In genomic region chr10:101840741-101841453, GRCh38 we compare ENCODE assay signal across 8 cellular contexts. TPM values are rescaled to one million over a fixed set of nuclear protein-coding genes. Genes with fewer than 3 reads are reported as not detected.
DNase-seq lines count a peak whose midpoint lies in the region; ATAC-seq and TF ChIP-seq lines count a peak whose summit lies in the region.

No MANE protein-coding gene starts in this region.

- H3K27ac ChIP-seq in CD4-positive, CD25-positive, alpha-beta regulatory T cell (ENCODE audit: insufficient read depth, low read length, poor library complexity, severe bottlenecking): no peak overlapping the region
- no peak overlapping the region for H3K27ac ChIP-seq in OCI-LY1 (ENCODE audit: low read depth, low read length, poor library complexity, severe bottlenecking)
- no peak overlapping the region for H3K27ac ChIP-seq in esophagus (ENCODE audit: low read depth in 2 of 2, low read length in 1 of 2)
- no peak overlapping the region for H3K27ac ChIP-seq in mucosa of rectum (ENCODE audit: low read depth in 2 of 2, low read length in 2 of 2)

- no peaks in the 10 kb centered on the region for H3K9me3 Mint-ChIP-seq in CD4-positive, CD25-positive, alpha-beta regulatory T cell
- no peaks in the 10 kb centered on the region for H3K9me3 Mint-ChIP-seq in activated T-cell treated with anti-CD3 and anti-CD28 coated beads, Interleukin-2, amount 50 U/mL, for 4 hours
- no peaks in the 10 kb centered on the region for H3K9me3 Mint-ChIP-seq in stimulated activated effector memory CD8-positive, alpha-beta T cell treated with anti-CD3 and anti-CD28 coated beads, Interleukin-12 subunit alpha, Interleukin-12 subunit beta, amount 100 ng/mL, for 72 hours

- H3K9ac ChIP-seq in OCI-LY1 (ENCODE audit: low read length) (no peak overlapping the region), mucosa of rectum (ENCODE audit: low read depth in 1 of 2, low read length in 2 of 2) (no peak overlapping the region)

- H3K9me2 ChIP-seq in OCI-LY1 (ENCODE audit: low read depth, low read length): no peaks in the 10 kb centered on the region

- H3K4me1 ChIP-seq in CD4-positive, CD25-positive, alpha-beta regulatory T cell (ENCODE audit: control insufficient read depth, insufficient read depth, low read length, poor library complexity, severe bottlenecking): peaks cover 43% of the 10 kb centered on the region
- H3K4me1 ChIP-seq in OCI-LY1 (ENCODE audit: insufficient read depth, low read length, severe bottlenecking) (peaks cover 25% of the 10 kb centered on the region), esophagus (ENCODE audit: control insufficient read depth in 2 of 2, insufficient read depth in 2 of 2, low read length in 1 of 2) (peaks cover 12 to 20% of the 10 kb centered on the region in 2 donors), mucosa of rectum (ENCODE audit: control insufficient read depth in 2 of 2, insufficient read depth in 2 of 2, low read length in 2 of 2) (peaks cover 19% of the 10 kb centered on the region in 2 donors)

- peaks cover 10% of the 10 kb centered on the region for H3K36me3 Mint-ChIP-seq in CD4-positive, CD25-positive, alpha-beta regulatory T cell
- peaks cover 1% of the 10 kb centered on the region for H3K36me3 Mint-ChIP-seq in activated T-cell treated with anti-CD3 and anti-CD28 coated beads, Interleukin-2, amount 50 U/mL, for 4 hours (ENCODE audit: insufficient read depth)
- no peaks in the 10 kb centered on the region for H3K36me3 Mint-ChIP-seq in stimulated activated effector memory CD8-positive, alpha-beta T cell treated with anti-CD3 and anti-CD28 coated beads, Interleukin-12 subunit alpha, Interleukin-12 subunit beta, amount 100 ng/mL, for 72 hours

- peak; percentile 52 to 69 for ATAC-seq in CD4-positive, CD25-positive, alpha-beta regulatory T cell (ENCODE audit: low read depth in 2 of 2)
- ATAC-seq in GM19455 (IDR thresholded peaks at IDR 0.05; ENCODE audit: unreplicated experiment): peak; percentile 53
- peak; percentile 61 to 65 for ATAC-seq in activated T-cell treated with anti-CD3 and anti-CD28 coated beads, Interleukin-2, amount 50 U/mL, for 4 hours
- peak; percentile 80 for ATAC-seq in stimulated activated effector memory CD8-positive, alpha-beta T cell treated with anti-CD3 and anti-CD28 coated beads, Interleukin-12 subunit alpha, Interleukin-12 subunit beta, amount 100 ng/mL, for 72 hours

- peak overlapping the region; percentile 71 for H3K4me3 ChIP-seq in CD4-positive, CD25-positive, alpha-beta regulatory T cell (ENCODE audit: low read depth, low read length)
- H3K4me3 ChIP-seq in OCI-LY1 (ENCODE audit: low read depth, low read length, poor library complexity, severe bottlenecking) (peak overlapping the region; percentile 54), esophagus (ENCODE audit: low read depth in 1 of 2, low read length in 2 of 2) (peak overlapping the region; percentile 24 to 27), mucosa of rectum (ENCODE audit: low read length in 2 of 2) (peak overlapping the region; percentile 36 to 60)

- H2AFZ ChIP-seq in OCI-LY1 (ENCODE audit: low read length): no peak overlapping the region

- WGBS in esophagus, 2 donors: 4 to 9% methylated on average over 46 of the region's 46 CpGs

- peaks cover 4 to 52% (median 28%) of the 10 kb centered on the region in 4 donors for H3K4me1 Mint-ChIP-seq in CD4-positive, CD25-positive, alpha-beta regulatory T cell
- H3K4me1 Mint-ChIP-seq in activated T-cell treated with anti-CD3 and anti-CD28 coated beads, Interleukin-2, amount 50 U/mL, for 4 hours (ENCODE audit: low read depth): peaks cover 51% of the 10 kb centered on the region
- H3K4me1 Mint-ChIP-seq in stimulated activated effector memory CD8-positive, alpha-beta T cell treated with anti-CD3 and anti-CD28 coated beads, Interleukin-12 subunit alpha, Interleukin-12 subunit beta, amount 100 ng/mL, for 72 hours: peaks cover 61% of the 10 kb centered on the region

- H3K4me3 Mint-ChIP-seq in CD4-positive, CD25-positive, alpha-beta regulatory T cell: peak overlapping the region; percentile 83 to 95 (median 90)
- peak overlapping the region; percentile 78 for H3K4me3 Mint-ChIP-seq in activated T-cell treated with anti-CD3 and anti-CD28 coated beads, Interleukin-2, amount 50 U/mL, for 4 hours
- peak overlapping the region; percentile 92 for H3K4me3 Mint-ChIP-seq in stimulated activated effector memory CD8-positive, alpha-beta T cell treated with anti-CD3 and anti-CD28 coated beads, Interleukin-12 subunit alpha, Interleukin-12 subunit beta, amount 100 ng/mL, for 72 hours

- H3K27me3 ChIP-seq in CD4-positive, CD25-positive, alpha-beta regulatory T cell (ENCODE audit: control insufficient read depth, insufficient read depth, low read length): no peaks in the 10 kb centered on the region
- H3K27me3 ChIP-seq in OCI-LY1 (ENCODE audit: insufficient read depth, low read length) (no peaks in the 10 kb centered on the region), esophagus (ENCODE audit: control insufficient read depth in 1 of 2, insufficient read depth in 2 of 2, low read length in 2 of 2) (no peaks in the 10 kb centered on the region), mucosa of rectum (ENCODE audit: control insufficient read depth in 2 of 2, insufficient read depth in 2 of 2, low read length in 2 of 2) (no peaks in the 10 kb centered on the region)

- H3K4me2 ChIP-seq in OCI-LY1 (ENCODE audit: low read length): peak overlapping the region; percentile 75

- no peaks in the 10 kb centered on the region for H4K20me1 ChIP-seq in OCI-LY1 (ENCODE audit: insufficient read depth, low read length)

- H3K36me3 ChIP-seq in CD4-positive, CD25-positive, alpha-beta regulatory T cell (ENCODE audit: control insufficient read depth, insufficient read depth, low read length): no peaks in the 10 kb centered on the region
- H3K36me3 ChIP-seq in OCI-LY1 (ENCODE audit: insufficient read depth, low read length) (no peaks in the 10 kb centered on the region), esophagus (ENCODE audit: control insufficient read depth in 2 of 2, insufficient read depth in 2 of 2, low read length in 1 of 2) (no peaks in the 10 kb centered on the region), mucosa of rectum (ENCODE audit: control insufficient read depth in 2 of 2, insufficient read depth in 2 of 2, low read length in 2 of 2) (peaks cover 0 to 4% of the 10 kb centered on the region in 2 donors)

- DNase-seq in CD4-positive, CD25-positive, alpha-beta regulatory T cell: peak; percentile 66 to 78 (median 72)
- peak; percentile 82 for DNase-seq in HT1080 (ENCODE audit: low read depth)
- DNase-seq in activated T-cell treated with anti-CD3 and anti-CD28 coated beads, Interleukin-2, amount 50 U/mL, for 4 hours: peak; percentile 63
- DNase-seq in stimulated activated effector memory CD8-positive, alpha-beta T cell treated with anti-CD3 and anti-CD28 coated beads, Interleukin-12 subunit alpha, Interleukin-12 subunit beta, amount 100 ng/mL, for 72 hours (ENCODE audit: low spot score in 2 of 2): peak; percentile 84 to 91

- H3K79me2 ChIP-seq in OCI-LY1 (ENCODE audit: insufficient read depth, low read length): no peaks in the 10 kb centered on the region

- TF ChIP-seq CTCF in OCI-LY1 (IDR thresholded peaks at IDR 0.05; ENCODE audit: low read length): peak; percentile 75

- no peaks in the 10 kb centered on the region for H3F3A ChIP-seq in OCI-LY1 (ENCODE audit: insufficient read depth, low read length)

- H3K9me3 ChIP-seq in CD4-positive, CD25-positive, alpha-beta regulatory T cell (ENCODE audit: control insufficient read depth in 2 of 2, low read length in 2 of 2): no peaks in the 10 kb centered on the region
- H3K9me3 ChIP-seq in OCI-LY1 (ENCODE audit: low read length) (no peaks in the 10 kb centered on the region), esophagus (ENCODE audit: control insufficient read depth in 2 of 2, insufficient read depth in 1 of 2, low read depth in 1 of 2, low read length in 1 of 2) (no peaks in the 10 kb centered on the region), mucosa of rectum (ENCODE audit: control insufficient read depth in 2 of 2, low read length in 2 of 2) (no peaks in the 10 kb centered on the region)

- peak overlapping the region in 2 of 3 donors; percentile 87 to 90 for H3K27ac Mint-ChIP-seq in CD4-positive, CD25-positive, alpha-beta regulatory T cell
- H3K27ac Mint-ChIP-seq in stimulated activated effector memory CD8-positive, alpha-beta T cell treated with anti-CD3 and anti-CD28 coated beads, Interleukin-12 subunit alpha, Interleukin-12 subunit beta, amount 100 ng/mL, for 72 hours: peak overlapping the region; percentile 79

- H3K27me3 Mint-ChIP-seq in CD4-positive, CD25-positive, alpha-beta regulatory T cell: no peaks in the 10 kb centered on the region
- no peaks in the 10 kb centered on the region for H3K27me3 Mint-ChIP-seq in activated T-cell treated with anti-CD3 and anti-CD28 coated beads, Interleukin-2, amount 50 U/mL, for 4 hours (ENCODE audit: low read depth)

RNA-seq across cellular contexts. Expression of gene KCNIP2, which starts 2.7 kb away (rescaled TPM):
- 1.6 TPM for total RNA-seq in CD4-positive, CD25-positive, alpha-beta regulatory T cell
- polyA plus RNA-seq in CD4-positive, CD25-positive, alpha-beta regulatory T cell: under 1 TPM in 1 of 4 donors, not detected in 3; 0.08 TPM
- 1.2 TPM in 1 of 2 replicates, not detected in the other for total RNA-seq in HT1080 (2014; rRNA removed; shearing (Covaris generic))
- not detected in 2 replicates for polyA plus RNA-seq in HT1080 (2015; cell fraction: cytosol; rRNA removed)
- polyA plus RNA-seq in HT1080 (2015; cell fraction: nucleus; rRNA removed): 3.4 and 3.8 TPM in 2 replicates
- under 1 TPM; 0.23 to 0.63 (median 0.37) TPM for total RNA-seq in activated T-cell treated with anti-CD3 and anti-CD28 coated beads, Interleukin-2, amount 50 U/mL, for 4 hours
- 1 to 10 TPM in 1 of 2 donors, under 1 TPM in 1; 0.67 to 1.6 TPM for polyA plus RNA-seq in esophagus

RNA-seq across cellular contexts. Expression of gene OGA, which starts 22.7 kb away (rescaled TPM):
- 442 TPM for total RNA-seq in CD4-positive, CD25-positive, alpha-beta regulatory T cell
- 10 to 100 TPM; 36.7 to 42.2 (median 41.3) TPM for polyA plus RNA-seq in CD4-positive, CD25-positive, alpha-beta regulatory T cell
- 42.5 and 45.6 TPM in 2 replicates for total RNA-seq in HT1080 (2014; rRNA removed; shearing (Covaris generic))
- polyA plus RNA-seq in HT1080 (2015; cell fraction: cytosol; rRNA removed): 34.7 and 43.3 TPM in 2 replicates
- polyA plus RNA-seq in HT1080 (2015; cell fraction: nucleus; rRNA removed): 211 and 214 TPM in 2 replicates
- total RNA-seq in activated T-cell treated with anti-CD3 and anti-CD28 coated beads, Interleukin-2, amount 50 U/mL, for 4 hours: 10 to 100 TPM; 52.0 to 72.2 (median 64.5) TPM
- polyA plus RNA-seq in esophagus: 10 to 100 TPM; 40.0 to 47.1 TPM

RNA-seq across cellular contexts. Expression of gene NPM3, which starts 57.7 kb away (rescaled TPM):
- 7.3 TPM for total RNA-seq in CD4-positive, CD25-positive, alpha-beta regulatory T cell
- polyA plus RNA-seq in CD4-positive, CD25-positive, alpha-beta regulatory T cell: 1 to 10 TPM; 3.1 to 4.5 (median 3.1) TPM
- total RNA-seq in HT1080 (2014; rRNA removed; shearing (Covaris generic)): 112 and 140 TPM in 2 replicates
- 85.3 and 86.9 TPM in 2 replicates for polyA plus RNA-seq in HT1080 (2015; cell fraction: cytosol; rRNA removed)
- 34.3 and 37.9 TPM in 2 replicates for polyA plus RNA-seq in HT1080 (2015; cell fraction: nucleus; rRNA removed)
- total RNA-seq in activated T-cell treated with anti-CD3 and anti-CD28 coated beads, Interleukin-2, amount 50 U/mL, for 4 hours: 100 to 1,000 TPM; 213 to 285 (median 265) TPM
- polyA plus RNA-seq in esophagus: 10 to 100 TPM; 13.3 to 39.2 TPM

Comparison
In these comparisons a context has a peak if more than half of its experiments do, and no peak if none do; other contexts are left out.
1. RNA of gene NPM3, which starts 57.7 kb away (total RNA-seq): 213 to 285 TPM in activated T-cell treated with anti-CD3 and anti-CD28 coated beads, Interleukin-2, amount 50 U/mL, for 4 hours and 112 to 140 TPM in HT1080; 7.3 TPM in CD4-positive, CD25-positive, alpha-beta regulatory T cell (single experiment); every median in the first group is over 10 times any median in the second.
2. Peak in every context shown above with its lines, with median percentiles within 50 percentile points of each other: ATAC-seq, DNase-seq, H3K4me3 ChIP-seq and H3K4me3 Mint-ChIP-seq.